ENCODE assay signal across 1 cellular context in the genomic region with DNA sequence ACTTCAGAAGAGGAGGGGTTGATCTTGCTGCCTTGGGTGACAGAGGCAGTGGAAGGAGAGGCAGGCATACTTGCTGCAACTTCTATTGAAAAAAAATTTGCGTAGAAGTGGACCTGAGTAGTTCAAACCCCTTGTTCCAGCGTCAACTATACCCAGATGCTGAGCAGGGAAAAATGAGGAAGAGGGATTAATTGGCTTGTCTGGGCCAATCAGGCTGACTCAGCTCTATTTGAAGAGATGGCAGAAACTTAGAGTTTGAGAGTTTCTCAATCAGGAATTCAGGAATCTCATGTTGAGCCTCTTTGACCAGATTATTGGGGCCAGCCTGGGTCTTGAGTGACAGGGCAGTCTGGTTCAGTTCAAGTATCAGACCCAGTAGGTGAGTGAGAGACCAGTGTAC.
TF ChIP-seq lines count a peak whose summit lies in the region.

No MANE protein-coding gene starts in this region.

TF ChIP-seq in K562, 482 proteins besides CTCF, POLR2A, EP300 and RAD21 (continued from another document):
- TF ChIP-seq, protein P1, sequence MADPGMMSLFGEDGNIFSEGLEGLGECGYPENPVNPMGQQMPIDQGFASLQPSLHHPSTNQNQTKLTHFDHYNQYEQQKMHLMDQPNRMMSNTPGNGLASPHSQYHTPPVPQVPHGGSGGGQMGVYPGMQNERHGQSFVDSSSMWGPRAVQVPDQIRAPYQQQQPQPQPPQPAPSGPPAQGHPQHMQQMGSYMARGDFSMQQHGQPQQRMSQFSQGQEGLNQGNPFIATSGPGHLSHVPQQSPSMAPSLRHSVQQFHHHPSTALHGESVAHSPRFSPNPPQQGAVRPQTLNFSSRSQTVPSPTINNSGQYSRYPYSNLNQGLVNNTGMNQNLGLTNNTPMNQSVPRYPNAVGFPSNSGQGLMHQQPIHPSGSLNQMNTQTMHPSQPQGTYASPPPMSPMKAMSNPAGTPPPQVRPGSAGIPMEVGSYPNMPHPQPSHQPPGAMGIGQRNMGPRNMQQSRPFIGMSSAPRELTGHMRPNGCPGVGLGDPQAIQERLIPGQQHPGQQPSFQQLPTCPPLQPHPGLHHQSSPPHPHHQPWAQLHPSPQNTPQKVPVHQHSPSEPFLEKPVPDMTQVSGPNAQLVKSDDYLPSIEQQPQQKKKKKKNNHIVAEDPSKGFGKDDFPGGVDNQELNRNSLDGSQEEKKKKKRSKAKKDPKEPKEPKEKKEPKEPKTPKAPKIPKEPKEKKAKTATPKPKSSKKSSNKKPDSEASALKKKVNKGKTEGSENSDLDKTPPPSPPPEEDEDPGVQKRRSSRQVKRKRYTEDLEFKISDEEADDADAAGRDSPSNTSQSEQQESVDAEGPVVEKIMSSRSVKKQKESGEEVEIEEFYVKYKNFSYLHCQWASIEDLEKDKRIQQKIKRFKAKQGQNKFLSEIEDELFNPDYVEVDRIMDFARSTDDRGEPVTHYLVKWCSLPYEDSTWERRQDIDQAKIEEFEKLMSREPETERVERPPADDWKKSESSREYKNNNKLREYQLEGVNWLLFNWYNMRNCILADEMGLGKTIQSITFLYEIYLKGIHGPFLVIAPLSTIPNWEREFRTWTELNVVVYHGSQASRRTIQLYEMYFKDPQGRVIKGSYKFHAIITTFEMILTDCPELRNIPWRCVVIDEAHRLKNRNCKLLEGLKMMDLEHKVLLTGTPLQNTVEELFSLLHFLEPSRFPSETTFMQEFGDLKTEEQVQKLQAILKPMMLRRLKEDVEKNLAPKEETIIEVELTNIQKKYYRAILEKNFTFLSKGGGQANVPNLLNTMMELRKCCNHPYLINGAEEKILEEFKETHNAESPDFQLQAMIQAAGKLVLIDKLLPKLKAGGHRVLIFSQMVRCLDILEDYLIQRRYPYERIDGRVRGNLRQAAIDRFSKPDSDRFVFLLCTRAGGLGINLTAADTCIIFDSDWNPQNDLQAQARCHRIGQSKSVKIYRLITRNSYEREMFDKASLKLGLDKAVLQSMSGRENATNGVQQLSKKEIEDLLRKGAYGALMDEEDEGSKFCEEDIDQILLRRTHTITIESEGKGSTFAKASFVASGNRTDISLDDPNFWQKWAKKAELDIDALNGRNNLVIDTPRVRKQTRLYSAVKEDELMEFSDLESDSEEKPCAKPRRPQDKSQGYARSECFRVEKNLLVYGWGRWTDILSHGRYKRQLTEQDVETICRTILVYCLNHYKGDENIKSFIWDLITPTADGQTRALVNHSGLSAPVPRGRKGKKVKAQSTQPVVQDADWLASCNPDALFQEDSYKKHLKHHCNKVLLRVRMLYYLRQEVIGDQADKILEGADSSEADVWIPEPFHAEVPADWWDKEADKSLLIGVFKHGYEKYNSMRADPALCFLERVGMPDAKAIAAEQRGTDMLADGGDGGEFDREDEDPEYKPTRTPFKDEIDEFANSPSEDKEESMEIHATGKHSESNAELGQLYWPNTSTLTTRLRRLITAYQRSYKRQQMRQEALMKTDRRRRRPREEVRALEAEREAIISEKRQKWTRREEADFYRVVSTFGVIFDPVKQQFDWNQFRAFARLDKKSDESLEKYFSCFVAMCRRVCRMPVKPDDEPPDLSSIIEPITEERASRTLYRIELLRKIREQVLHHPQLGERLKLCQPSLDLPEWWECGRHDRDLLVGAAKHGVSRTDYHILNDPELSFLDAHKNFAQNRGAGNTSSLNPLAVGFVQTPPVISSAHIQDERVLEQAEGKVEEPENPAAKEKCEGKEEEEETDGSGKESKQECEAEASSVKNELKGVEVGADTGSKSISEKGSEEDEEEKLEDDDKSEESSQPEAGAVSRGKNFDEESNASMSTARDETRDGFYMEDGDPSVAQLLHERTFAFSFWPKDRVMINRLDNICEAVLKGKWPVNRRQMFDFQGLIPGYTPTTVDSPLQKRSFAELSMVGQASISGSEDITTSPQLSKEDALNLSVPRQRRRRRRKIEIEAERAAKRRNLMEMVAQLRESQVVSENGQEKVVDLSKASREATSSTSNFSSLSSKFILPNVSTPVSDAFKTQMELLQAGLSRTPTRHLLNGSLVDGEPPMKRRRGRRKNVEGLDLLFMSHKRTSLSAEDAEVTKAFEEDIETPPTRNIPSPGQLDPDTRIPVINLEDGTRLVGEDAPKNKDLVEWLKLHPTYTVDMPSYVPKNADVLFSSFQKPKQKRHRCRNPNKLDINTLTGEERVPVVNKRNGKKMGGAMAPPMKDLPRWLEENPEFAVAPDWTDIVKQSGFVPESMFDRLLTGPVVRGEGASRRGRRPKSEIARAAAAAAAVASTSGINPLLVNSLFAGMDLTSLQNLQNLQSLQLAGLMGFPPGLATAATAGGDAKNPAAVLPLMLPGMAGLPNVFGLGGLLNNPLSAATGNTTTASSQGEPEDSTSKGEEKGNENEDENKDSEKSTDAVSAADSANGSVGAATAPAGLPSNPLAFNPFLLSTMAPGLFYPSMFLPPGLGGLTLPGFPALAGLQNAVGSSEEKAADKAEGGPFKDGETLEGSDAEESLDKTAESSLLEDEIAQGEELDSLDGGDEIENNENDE (IDR thresholded peaks at IDR 0.05; ENCODE audit: low read depth, low read length) = no peak
- no peak for TF ChIP-seq CC2D1A (IDR thresholded peaks at IDR 0.05)
- TF ChIP-seq ZC3H11A (IDR thresholded peaks at IDR 0.05; ENCODE audit: low read depth, low read length) = no peak
- no peak for TF ChIP-seq TAF1 (IDR thresholded peaks at IDR 0.05; ENCODE audit: control insufficient read depth, extremely low read depth, insufficient read depth, low read length, severe bottlenecking)
- TF ChIP-seq ZNF3 (CRISPR knock-in tag; IDR thresholded peaks at IDR 0.05) = no peak
- TF ChIP-seq SMAD3 (CRISPR knock-in tag; conservative IDR thresholded peaks at IDR 0.05) = no peak
- TF ChIP-seq MAFK (IDR thresholded peaks at IDR 0.05; ENCODE audit: low read length) = peak; percentile 94
- no peak for TF ChIP-seq POLR2AphosphoS5 (IDR thresholded peaks at IDR 0.05; ENCODE audit: control insufficient read depth, insufficient read depth, low read depth, low read length)
- TF ChIP-seq KDM1A (IDR thresholded peaks at IDR 0.05) = no peak
- TF ChIP-seq ZBTB1 (CRISPR knock-in tag; IDR thresholded peaks at IDR 0.05; ENCODE audit: borderline replicate concordance, low read depth) = no peak
- TF ChIP-seq SRSF3 (IDR thresholded peaks at IDR 0.05; ENCODE audit: insufficient read depth, low read length) = no peak
- TF ChIP-seq ILF3 (IDR thresholded peaks at IDR 0.05; ENCODE audit: borderline replicate concordance) = no peak
- TF ChIP-seq SPI1 (IDR thresholded peaks at IDR 0.05; ENCODE audit: borderline replicate concordance, low read depth, low read length) = peak; percentile 92
- no peak for TF ChIP-seq MECOM (CRISPR knock-in tag; IDR thresholded peaks at IDR 0.05)
- TF ChIP-seq ILK (tag; IDR thresholded peaks at IDR 0.05; ENCODE audit: borderline replicate concordance, low read depth) = no peak
- TF ChIP-seq ZNF408 (CRISPR knock-in tag; IDR thresholded peaks at IDR 0.05; ENCODE audit: low read depth) = no peak
- TF ChIP-seq C11orf30 (IDR thresholded peaks at IDR 0.05; ENCODE audit: low read depth) = peak; percentile 95
- TF ChIP-seq ATF7 (IDR thresholded peaks at IDR 0.05) = no peak
- TF ChIP-seq ETV5 (CRISPR knock-in tag; IDR thresholded peaks at IDR 0.05; ENCODE audit: low read depth) = no peak
- TF ChIP-seq, protein P2, sequence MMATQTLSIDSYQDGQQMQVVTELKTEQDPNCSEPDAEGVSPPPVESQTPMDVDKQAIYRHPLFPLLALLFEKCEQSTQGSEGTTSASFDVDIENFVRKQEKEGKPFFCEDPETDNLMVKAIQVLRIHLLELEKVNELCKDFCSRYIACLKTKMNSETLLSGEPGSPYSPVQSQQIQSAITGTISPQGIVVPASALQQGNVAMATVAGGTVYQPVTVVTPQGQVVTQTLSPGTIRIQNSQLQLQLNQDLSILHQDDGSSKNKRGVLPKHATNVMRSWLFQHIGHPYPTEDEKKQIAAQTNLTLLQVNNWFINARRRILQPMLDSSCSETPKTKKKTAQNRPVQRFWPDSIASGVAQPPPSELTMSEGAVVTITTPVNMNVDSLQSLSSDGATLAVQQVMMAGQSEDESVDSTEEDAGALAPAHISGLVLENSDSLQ (IDR thresholded peaks at IDR 0.05) = peak; percentile 48; the same call in 1 of the 2 replicates
- no peak for TF ChIP-seq SNRNP70 (optimal IDR thresholded peaks at IDR 0.05; ENCODE audit: low read depth, low read length)
- no peak for TF ChIP-seq KLF16 (IDR thresholded peaks at IDR 0.05)
- TF ChIP-seq, protein P3, sequence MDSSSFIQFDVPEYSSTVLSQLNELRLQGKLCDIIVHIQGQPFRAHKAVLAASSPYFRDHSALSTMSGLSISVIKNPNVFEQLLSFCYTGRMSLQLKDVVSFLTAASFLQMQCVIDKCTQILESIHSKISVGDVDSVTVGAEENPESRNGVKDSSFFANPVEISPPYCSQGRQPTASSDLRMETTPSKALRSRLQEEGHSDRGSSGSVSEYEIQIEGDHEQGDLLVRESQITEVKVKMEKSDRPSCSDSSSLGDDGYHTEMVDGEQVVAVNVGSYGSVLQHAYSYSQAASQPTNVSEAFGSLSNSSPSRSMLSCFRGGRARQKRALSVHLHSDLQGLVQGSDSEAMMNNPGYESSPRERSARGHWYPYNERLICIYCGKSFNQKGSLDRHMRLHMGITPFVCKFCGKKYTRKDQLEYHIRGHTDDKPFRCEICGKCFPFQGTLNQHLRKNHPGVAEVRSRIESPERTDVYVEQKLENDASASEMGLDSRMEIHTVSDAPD (CRISPR knock-in tag; IDR thresholded peaks at IDR 0.05) = no peak
- TF ChIP-seq, protein P4, sequence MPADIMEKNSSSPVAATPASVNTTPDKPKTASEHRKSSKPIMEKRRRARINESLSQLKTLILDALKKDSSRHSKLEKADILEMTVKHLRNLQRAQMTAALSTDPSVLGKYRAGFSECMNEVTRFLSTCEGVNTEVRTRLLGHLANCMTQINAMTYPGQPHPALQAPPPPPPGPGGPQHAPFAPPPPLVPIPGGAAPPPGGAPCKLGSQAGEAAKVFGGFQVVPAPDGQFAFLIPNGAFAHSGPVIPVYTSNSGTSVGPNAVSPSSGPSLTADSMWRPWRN (IDR thresholded peaks at IDR 0.05; ENCODE audit: low read depth) = no peak
- TF ChIP-seq, protein P5, sequence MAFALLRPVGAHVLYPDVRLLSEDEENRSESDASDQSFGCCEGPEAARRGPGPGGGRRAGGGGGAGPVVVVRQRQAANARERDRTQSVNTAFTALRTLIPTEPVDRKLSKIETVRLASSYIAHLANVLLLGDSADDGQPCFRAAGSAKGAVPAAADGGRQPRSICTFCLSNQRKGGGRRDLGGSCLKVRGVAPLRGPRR (CRISPR knock-in tag; IDR thresholded peaks at IDR 0.05) = no peak
- TF ChIP-seq ZNF253 (CRISPR knock-in tag; conservative IDR thresholded peaks at IDR 0.05) = no peak
